In the genomic region with DNA sequence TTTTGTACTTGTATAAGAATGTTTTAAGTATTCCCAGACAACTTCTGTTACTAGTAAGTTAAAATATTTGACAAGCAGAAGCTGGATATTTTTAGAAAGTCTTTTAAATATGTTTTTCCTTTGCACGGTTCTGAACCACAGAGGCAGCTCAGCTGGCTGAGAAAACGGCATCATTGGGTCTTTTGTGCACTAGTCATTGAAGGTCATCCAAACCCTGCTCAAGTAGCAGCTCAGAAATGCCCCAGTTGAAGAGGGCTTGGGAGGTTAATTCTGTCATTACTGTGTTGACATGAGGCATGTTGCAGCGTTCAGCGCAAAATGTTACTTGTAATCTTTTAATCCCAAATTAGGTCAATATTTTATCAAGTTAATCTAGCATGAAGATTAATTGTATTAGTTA, we compare ENCODE assay signal across 13 cellular contexts.
"Had no signal": no experiment of that assay in that cellular context is flagged by ENCODE, and none has a peak within 500 bp of the region (broad histone marks: within the 10 kb centered on the region; RNA-seq: fewer than 3 reads in every experiment).

No MANE protein-coding gene starts in this region.

- H3K36me3 ChIP-seq: gastroesophageal sphincter, left ventricle myocardium inferior, pancreas, tibial artery had no signal

- H3K9me3 ChIP-seq: gastroesophageal sphincter, tibial artery had no signal

- H3K27ac ChIP-seq: gastroesophageal sphincter, left ventricle myocardium inferior, pancreas had no signal

- ATAC-seq: gastroesophageal sphincter, pancreas had no signal

- H3K27me3 ChIP-seq: gastroesophageal sphincter, pancreas, tibial artery had no signal

- DNase-seq: activated CD4-positive, alpha-beta memory T cell treated with anti-CD3 and anti-CD28 coated beads, Interleukin-2, amount 10 ng/mL, durations not matched to agents 7 days and 5 days; activated gamma-delta T cell treated with Interleukin-2 at 50 U/mL for 16 hours; activated naive CD8-positive, alpha-beta T cell treated with anti-CD3 and anti-CD28 coated beads, Interleukin-2, amount 10 ng/mL, durations not matched to agents 7 days and 5 days; activated T-cell treated with anti-CD3 and anti-CD28 coated beads, Interleukin-2, amount 50 U/mL, for 48 hours; aorta; effector CD4-positive, alpha-beta T cell; islet precursor cell; left ventricle myocardium inferior; mesendoderm; pancreas; tibial artery had no signal

- H3K4me3 ChIP-seq: coronary artery, gastroesophageal sphincter, left ventricle myocardium inferior, pancreas, tibial artery had no signal

- H3K4me1 ChIP-seq: left ventricle myocardium inferior, pancreas had no signal
